Comparison of ENCODE assay signal across 30 cellular contexts in genomic region chr13:95368998-95369397, GRCh38.
"Had no signal": no experiment of that assay in that cellular context is flagged by ENCODE, and none has a peak within 500 bp of the region (broad histone marks: within the 10 kb centered on the region; RNA-seq: fewer than 3 reads in every experiment).

No MANE protein-coding gene starts in this region.

- H3K4me1 ChIP-seq: ascending aorta, Peyer's patch, SJSA1 had no signal

- H3K4me3 Mint-ChIP-seq: activated CD4-positive, alpha-beta memory T cell treated with anti-CD3 and anti-CD28 coated beads for 36 hours; activated CD4-positive, alpha-beta T cell treated with anti-CD3 and anti-CD28 coated beads, Interleukin-2, amount 10 ng/mL, durations not matched to agents 7 days and 5 days; activated naive CD4-positive, alpha-beta T cell treated with anti-CD3 and anti-CD28 coated beads for 36 hours; activated naive CD8-positive, alpha-beta T cell treated with anti-CD3 and anti-CD28 coated beads, Interleukin-2, amount 10 ng/mL, durations not matched to agents 7 days and 5 days; central memory CD8-positive, alpha-beta T cell; T-helper 1 cell treated with Interleukin-12 subunit alpha and Interleukin-12 subunit beta and Interleukin-4 antibody, amounts not matched to agents 30 μg/mL and 1 μg/mL, for 36 hours; T-helper 2 cell treated with Interferon-gamma antibody and Interleukin-4, amounts not matched to agents 5 μg/mL and 100 μg/mL, for 36 hours had no signal

- H3K9me3 Mint-ChIP-seq: activated CD4-positive, alpha-beta T cell treated with anti-CD3 and anti-CD28 coated beads, Interleukin-2, amount 10 ng/mL, durations not matched to agents 7 days and 5 days; activated naive CD8-positive, alpha-beta T cell treated with anti-CD3 and anti-CD28 coated beads, Interleukin-2, amount 10 ng/mL, durations not matched to agents 7 days and 5 days; central memory CD8-positive, alpha-beta T cell; T-helper 2 cell treated with Interferon-gamma antibody and Interleukin-4, amounts not matched to agents 5 μg/mL and 100 μg/mL, for 36 hours had no signal

- H3K27ac ChIP-seq: ascending aorta, cardiac muscle cell, KMS-11, Peyer's patch, SJSA1 had no signal

- H3K36me3 Mint-ChIP-seq: activated CD4-positive, alpha-beta memory T cell treated with anti-CD3 and anti-CD28 coated beads for 36 hours; activated naive CD8-positive, alpha-beta T cell treated with anti-CD3 and anti-CD28 coated beads, Interleukin-2, amount 10 ng/mL, durations not matched to agents 7 days and 5 days had no signal

- H3K4me1 Mint-ChIP-seq: activated CD4-positive, alpha-beta T cell treated with anti-CD3 and anti-CD28 coated beads, Interleukin-2, amount 10 ng/mL, durations not matched to agents 7 days and 5 days; activated naive CD8-positive, alpha-beta T cell treated with anti-CD3 and anti-CD28 coated beads, Interleukin-2, amount 10 ng/mL, durations not matched to agents 7 days and 5 days; central memory CD8-positive, alpha-beta T cell had no signal

- H3K27ac Mint-ChIP-seq: activated CD4-positive, alpha-beta memory T cell treated with anti-CD3 and anti-CD28 coated beads for 36 hours; activated CD4-positive, alpha-beta T cell treated with anti-CD3 and anti-CD28 coated beads, Interleukin-2, amount 10 ng/mL, durations not matched to agents 7 days and 5 days; activated naive CD4-positive, alpha-beta T cell treated with anti-CD3 and anti-CD28 coated beads for 36 hours; activated naive CD8-positive, alpha-beta T cell treated with anti-CD3 and anti-CD28 coated beads, Interleukin-2, amount 10 ng/mL, durations not matched to agents 7 days and 5 days; activated T-helper 2 cell treated with anti-CD3 and anti-CD28 coated beads, Interferon-gamma antibody, Interleukin-2, Interleukin-4, amounts not matched to agents 10 μg/mL and 5 μg/mL and 100 μg/mL, durations not matched to agents 14 hours and 24 hours and 36 hours; T-helper 1 cell treated with Interleukin-12 subunit alpha and Interleukin-12 subunit beta and Interleukin-4 antibody, amounts not matched to agents 30 μg/mL and 1 μg/mL, for 36 hours; T-helper 2 cell treated with Interferon-gamma antibody and Interleukin-4, amounts not matched to agents 5 μg/mL and 100 μg/mL, for 36 hours had no signal

- ATAC-seq: PC-3 had no signal

- H3K27me3 Mint-ChIP-seq: activated naive CD8-positive, alpha-beta T cell treated with anti-CD3 and anti-CD28 coated beads, Interleukin-2, amount 10 ng/mL, durations not matched to agents 7 days and 5 days had no signal

- DNase-seq: activated CD4-positive, alpha-beta memory T cell treated with anti-CD3 and anti-CD28 coated beads for 36 hours; activated CD4-positive, alpha-beta T cell treated with anti-CD3 and anti-CD28 coated beads, Interleukin-2, amount 10 ng/mL, durations not matched to agents 7 days and 5 days; activated CD8-positive, alpha-beta memory T cell treated with anti-CD3 and anti-CD28 coated beads, Interleukin-2, amount 50 U/mL, for 4 hours; activated gamma-delta T cell; activated naive CD4-positive, alpha-beta T cell treated with anti-CD3 and anti-CD28 coated beads for 36 hours; activated naive CD8-positive, alpha-beta T cell treated with anti-CD3 and anti-CD28 coated beads, Interleukin-2, amount 10 ng/mL, durations not matched to agents 7 days and 5 days; activated T-cell treated with anti-CD3 and anti-CD28 coated beads for 4 hours; activated T-cell treated with anti-CD3 and anti-CD28 coated beads, Interleukin-2, amount 50 U/mL, for 48 hours; amygdala; MM.1S; MV-4-11; NCI-H1092; NCI-H1436 treated with DMSO at 0.1 percent for 48 hours; NCI-H1694 treated with DMSO at 0.1 percent for 48 hours; NCI-H2029; NCI-H345; NCI-H524 treated with DMSO at 0.1 percent for 48 hours; PC-3; Peyer's patch; RPMI8226; SHP77 treated with DMSO at 0.1 percent for 48 hours; SK-N-SH had no signal

- H3K27me3 ChIP-seq: ascending aorta, cardiac muscle cell, Peyer's patch, SJSA1 had no signal
